In the genomic region with DNA sequence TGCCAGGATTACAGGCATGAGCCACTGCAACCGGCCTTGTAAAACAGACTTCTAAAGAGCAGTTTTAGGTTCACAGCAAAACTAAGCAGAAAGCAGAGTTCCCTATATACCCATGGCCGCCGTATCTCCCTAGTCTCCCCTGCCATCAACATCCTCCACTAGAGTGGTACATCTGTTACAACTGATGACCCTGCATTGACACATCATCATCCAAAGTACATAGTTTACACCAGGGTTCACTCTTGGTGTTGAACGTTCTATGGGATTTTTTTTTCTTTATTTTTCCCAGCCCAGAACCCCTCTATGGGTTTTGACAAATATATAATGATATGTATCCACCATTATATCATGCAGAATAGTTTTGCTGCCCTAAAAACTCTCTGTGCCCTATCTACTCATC, we compare ENCODE assay signal across 30 cellular contexts.
"Had no signal": no experiment of that assay in that cellular context is flagged by ENCODE, and none has a peak within 500 bp of the region (broad histone marks: within the 10 kb centered on the region; RNA-seq: fewer than 3 reads in every experiment).

No MANE protein-coding gene starts in this region.

- ATAC-seq: naive thymus-derived CD4-positive, alpha-beta T cell; natural killer cell; psoas muscle; right cardiac atrium; sciatic nerve; stimulated activated naive B cell treated with anti-CD40 and anti-IgM and Interleukin-4, amounts not matched to agents 10 μg/mL and 1 μg/mL and 100 μg/mL, for 72 hours had no signal

- FAIRE-seq: urothelium cell line had no signal

- H3K27me3 ChIP-seq: neutrophil, ovary, spleen, stomach, thyroid gland, tibial nerve, upper lobe of left lung, vagina had no signal

- H3K4me1 Mint-ChIP-seq: nephron had no signal

- H3K9me3 ChIP-seq: neutrophil, ovary, psoas muscle, spleen, stomach, thoracic aorta, thyroid gland, tibial nerve, upper lobe of left lung, vagina had no signal

- H3K4me3 Mint-ChIP-seq: natural killer cell; stimulated activated naive B cell treated with anti-CD40 and anti-IgM and Interleukin-4, amounts not matched to agents 10 μg/mL and 1 μg/mL and 100 μg/mL, for 72 hours; stimulated activated naive CD8-positive, alpha-beta T cell treated with anti-CD3 and anti-CD28 coated beads, Interleukin-15, Interleukin-2, amounts not matched to agents 100 ng/mL and 50 ng/mL, for 24 hours had no signal

- H3K9me3 Mint-ChIP-seq: natural killer cell; nephron; stimulated activated naive B cell treated with anti-CD40 and anti-IgM and Interleukin-4, amounts not matched to agents 10 μg/mL and 1 μg/mL and 100 μg/mL, for 72 hours; stimulated activated naive CD8-positive, alpha-beta T cell treated with anti-CD3 and anti-CD28 coated beads, Interleukin-15, Interleukin-2, amounts not matched to agents 100 ng/mL and 50 ng/mL, for 24 hours had no signal

- H3K79me2 ChIP-seq: parathyroid adenoma had no signal

- H3K36me3 ChIP-seq: neutrophil, ovary, spleen, stomach, thoracic aorta, thyroid gland, tibial nerve, upper lobe of left lung, vagina had no signal

- H3K4me1 ChIP-seq: parathyroid adenoma, psoas muscle had no signal

- H3K4me2 ChIP-seq: smooth muscle cell had no signal

- H3K36me3 Mint-ChIP-seq: naive thymus-derived CD4-positive, alpha-beta T cell; natural killer cell had no signal

- H3K27ac ChIP-seq: neutrophil, parathyroid adenoma, psoas muscle, skin epidermis, spleen, stomach, thoracic aorta, thyroid gland, tibial nerve, upper lobe of left lung, vagina had no signal

- H3K9ac ChIP-seq: parathyroid adenoma had no signal

- H3K27me3 Mint-ChIP-seq: progenitor cell of endocrine pancreas; stimulated activated naive B cell treated with anti-CD40 and anti-IgM and Interleukin-4, amounts not matched to agents 10 μg/mL and 1 μg/mL and 100 μg/mL, for 72 hours; stimulated activated naive CD8-positive, alpha-beta T cell treated with anti-CD3 and anti-CD28 coated beads, Interleukin-15, Interleukin-2, amounts not matched to agents 100 ng/mL and 50 ng/mL, for 24 hours had no signal

- H3K27ac Mint-ChIP-seq: nephron; progenitor cell of endocrine pancreas; stimulated activated naive B cell treated with anti-CD40 and anti-IgM and Interleukin-4, amounts not matched to agents 10 μg/mL and 1 μg/mL and 100 μg/mL, for 72 hours; stimulated activated naive CD8-positive, alpha-beta T cell treated with anti-CD3 and anti-CD28 coated beads, Interleukin-15, Interleukin-2, amounts not matched to agents 100 ng/mL and 50 ng/mL, for 24 hours had no signal

- H2AFZ ChIP-seq: parathyroid adenoma had no signal

- DNase-seq: naive thymus-derived CD4-positive, alpha-beta T cell; natural killer cell; nucleus accumbens; ovary; psoas muscle; right cardiac atrium; spleen; stimulated activated CD4-positive, alpha-beta T cell treated with anti-CD3 and anti-CD28 coated beads, Interleukin-12 subunit alpha, Interleukin-12 subunit beta, amount 100 ng/mL, for 4 hours; stimulated activated CD4-positive, alpha-beta T cell treated with anti-CD3 and anti-CD28 coated beads, Interleukin-1b, Interleukin-23, amount 100 ng/mL, for 48 hours; stimulated activated CD4-positive, alpha-beta T cell treated with anti-CD3 and anti-CD28 coated beads, Interleukin-4, amount 100 ng/mL, for 1 hour; stimulated activated CD4-positive, alpha-beta T cell treated with anti-CD3 and anti-CD28 coated beads, Interleukin-4, amount 100 ng/mL, for 4 hours; stimulated activated CD8-positive, alpha-beta memory T cell treated with anti-CD3 and anti-CD28 coated beads, Interleukin-4, amount 100 ng/mL, for 48 hours; stimulated activated naive B cell treated with anti-CD40 and anti-IgM and Interleukin-4, amounts not matched to agents 10 μg/mL and 1 μg/mL and 100 μg/mL, for 72 hours; stimulated activated naive CD4-positive, alpha-beta T cell treated with Interleukin-2 at 50 U/mL for 16 hours; stomach; thyroid gland; trophoblast cell; upper lobe of left lung had no signal

- H3K4me3 ChIP-seq: ovary, psoas muscle, skin epidermis, smooth muscle cell, spleen, stomach, thoracic aorta, thyroid gland, tibial nerve, upper lobe of left lung, vagina had no signal
